8 cellular contexts compared by ENCODE assay signal in genomic region chr1:154960446-154961136, GRCh38. TPM values are rescaled to one million over a fixed set of nuclear protein-coding genes. Genes with fewer than 3 reads are reported as not detected.
A peak's percentile ranks its signal among the peaks of the same experiment; 100 is the strongest.
DNase-seq lines count a peak whose midpoint lies in the region; ATAC-seq, FAIRE-seq and TF ChIP-seq lines count a peak whose summit lies in the region.

No MANE protein-coding gene starts in this region.

- 25 to 28% methylated on average over 10 of the region's 10 CpGs for WGBS in sigmoid colon, 2 donors

- H3K27ac ChIP-seq in sigmoid colon = peak overlapping the region; percentile 94 to 99 (median 96)

- peaks cover 0 to 49% (median 43%) of the 10 kb centered on the region in 4 donors for H3K4me1 ChIP-seq in sigmoid colon

- peak; percentile 1 for ATAC-seq in SK-N-SH treated with all-trans-retinoic acid at 6 μM for 48 hours
- ATAC-seq in GM21576 (IDR thresholded peaks at IDR 0.05; ENCODE audit: unreplicated experiment) = no peak

- intact Hi-C loops in sigmoid colon (cut with DNase I) = loop anchor here (1.0 to 5.0 kb wide), 2 partner anchors 37 to 57 kb away; no protein-coding TSS in a partner anchor

- no peaks in the 10 kb centered on the region for H3K9me3 ChIP-seq in sigmoid colon

- TF ChIP-seq EP300 in sigmoid colon (IDR thresholded peaks at IDR 0.05) = no peak

- H3K27me3 ChIP-seq in sigmoid colon = no peaks in the 10 kb centered on the region

- no peak for TF ChIP-seq CTCF in fibroblast of mammary gland (conservative IDR thresholded peaks at IDR 0.05; ENCODE audit: control insufficient read depth, insufficient read depth, low read depth, low read length)
- TF ChIP-seq CTCF in sigmoid colon (IDR thresholded peaks at IDR 0.05) = no peak

- H3K4me3 ChIP-seq in fibroblast of mammary gland (ENCODE audit: control insufficient read depth, low read depth, low read length) = peak overlapping the region; percentile 69
- H3K4me3 ChIP-seq in sigmoid colon = peak overlapping the region; percentile 69 to 98 (median 92)

- peak; percentile 42 for FAIRE-seq in GM19239 (lab: Jason Lieb, UNC)

- TF ChIP-seq POLR2A in sigmoid colon (IDR thresholded peaks at IDR 0.05) = no peak

- peaks cover 21 to 45% (median 34%) of the 10 kb centered on the region in 4 donors for H3K36me3 ChIP-seq in sigmoid colon

- DNase-seq in GM19239 (ENCODE audit: insufficient read length, low spot score) (no peak), fibroblast of mammary gland (ENCODE audit: low read depth) (no peak), sigmoid colon (no peak), NCI-H1930 (lab: John Stamatoyannopoulos, UW) (no peak), amygdala (lab: John Stamatoyannopoulos, UW) (no peak), NCI-H2227 (lab: John Stamatoyannopoulos, UW; ENCODE audit: unreplicated experiment) (no peak)

TF ChIP-seq in SK-N-SH treated with all-trans-retinoic acid at 6 μM for 48 hours, 23 proteins besides CTCF, POLR2A, EP300 and RAD21:
- TF ChIP-seq TSHZ2 (CRISPR knock-in tag; IDR thresholded peaks at IDR 0.05) (no peak), TCF4 (CRISPR knock-in tag; IDR thresholded peaks at IDR 0.05; ENCODE audit: borderline replicate concordance) (no peak), ISL1 (CRISPR knock-in tag; IDR thresholded peaks at IDR 0.05) (no peak), CSDC2 (CRISPR knock-in tag; IDR thresholded peaks at IDR 0.05) (no peak), ESRRG (CRISPR knock-in tag; IDR thresholded peaks at IDR 0.05) (no peak), RARB (CRISPR knock-in tag; IDR thresholded peaks at IDR 0.05) (no peak), ARNTL (CRISPR knock-in tag; IDR thresholded peaks at IDR 0.05; ENCODE audit: borderline replicate concordance, low read depth) (no peak), SNAI2 (CRISPR knock-in tag; IDR thresholded peaks at IDR 0.05) (no peak), POU6F1 (CRISPR knock-in tag; IDR thresholded peaks at IDR 0.05; ENCODE audit: borderline replicate concordance, low read depth) (no peak), ZNF8 (CRISPR knock-in tag; IDR thresholded peaks at IDR 0.05) (no peak), OSR1 (CRISPR knock-in tag; IDR thresholded peaks at IDR 0.05) (no peak), ZNF70 (CRISPR knock-in tag; IDR thresholded peaks at IDR 0.05) (no peak), PPARA (CRISPR knock-in tag; IDR thresholded peaks at IDR 0.05; ENCODE audit: borderline replicate concordance) (no peak), BACH2 (CRISPR knock-in tag; IDR thresholded peaks at IDR 0.05; ENCODE audit: borderline replicate concordance) (no peak), ZNF565 (CRISPR knock-in tag; conservative IDR thresholded peaks at IDR 0.05; ENCODE audit: low read depth) (no peak)
- TF ChIP-seq, protein P1, sequence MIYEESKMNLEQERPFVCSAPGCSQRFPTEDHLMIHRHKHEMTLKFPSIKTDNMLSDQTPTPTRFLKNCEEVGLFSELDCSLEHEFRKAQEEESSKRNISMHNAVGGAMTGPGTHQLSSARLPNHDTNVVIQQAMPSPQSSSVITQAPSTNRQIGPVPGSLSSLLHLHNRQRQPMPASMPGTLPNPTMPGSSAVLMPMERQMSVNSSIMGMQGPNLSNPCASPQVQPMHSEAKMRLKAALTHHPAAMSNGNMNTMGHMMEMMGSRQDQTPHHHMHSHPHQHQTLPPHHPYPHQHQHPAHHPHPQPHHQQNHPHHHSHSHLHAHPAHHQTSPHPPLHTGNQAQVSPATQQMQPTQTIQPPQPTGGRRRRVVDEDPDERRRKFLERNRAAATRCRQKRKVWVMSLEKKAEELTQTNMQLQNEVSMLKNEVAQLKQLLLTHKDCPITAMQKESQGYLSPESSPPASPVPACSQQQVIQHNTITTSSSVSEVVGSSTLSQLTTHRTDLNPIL (CRISPR knock-in tag; IDR thresholded peaks at IDR 0.05; ENCODE audit: low read depth) = no peak
- TF ChIP-seq, protein P2, sequence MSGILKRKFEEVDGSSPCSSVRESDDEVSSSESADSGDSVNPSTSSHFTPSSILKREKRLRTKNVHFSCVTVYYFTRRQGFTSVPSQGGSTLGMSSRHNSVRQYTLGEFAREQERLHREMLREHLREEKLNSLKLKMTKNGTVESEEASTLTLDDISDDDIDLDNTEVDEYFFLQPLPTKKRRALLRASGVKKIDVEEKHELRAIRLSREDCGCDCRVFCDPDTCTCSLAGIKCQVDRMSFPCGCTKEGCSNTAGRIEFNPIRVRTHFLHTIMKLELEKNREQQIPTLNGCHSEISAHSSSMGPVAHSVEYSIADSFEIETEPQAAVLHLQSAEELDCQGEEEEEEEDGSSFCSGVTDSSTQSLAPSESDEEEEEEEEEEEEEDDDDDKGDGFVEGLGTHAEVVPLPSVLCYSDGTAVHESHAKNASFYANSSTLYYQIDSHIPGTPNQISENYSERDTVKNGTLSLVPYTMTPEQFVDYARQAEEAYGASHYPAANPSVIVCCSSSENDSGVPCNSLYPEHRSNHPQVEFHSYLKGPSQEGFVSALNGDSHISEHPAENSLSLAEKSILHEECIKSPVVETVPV (CRISPR knock-in tag; IDR thresholded peaks at IDR 0.05) = no peak
- TF ChIP-seq, protein P3, sequence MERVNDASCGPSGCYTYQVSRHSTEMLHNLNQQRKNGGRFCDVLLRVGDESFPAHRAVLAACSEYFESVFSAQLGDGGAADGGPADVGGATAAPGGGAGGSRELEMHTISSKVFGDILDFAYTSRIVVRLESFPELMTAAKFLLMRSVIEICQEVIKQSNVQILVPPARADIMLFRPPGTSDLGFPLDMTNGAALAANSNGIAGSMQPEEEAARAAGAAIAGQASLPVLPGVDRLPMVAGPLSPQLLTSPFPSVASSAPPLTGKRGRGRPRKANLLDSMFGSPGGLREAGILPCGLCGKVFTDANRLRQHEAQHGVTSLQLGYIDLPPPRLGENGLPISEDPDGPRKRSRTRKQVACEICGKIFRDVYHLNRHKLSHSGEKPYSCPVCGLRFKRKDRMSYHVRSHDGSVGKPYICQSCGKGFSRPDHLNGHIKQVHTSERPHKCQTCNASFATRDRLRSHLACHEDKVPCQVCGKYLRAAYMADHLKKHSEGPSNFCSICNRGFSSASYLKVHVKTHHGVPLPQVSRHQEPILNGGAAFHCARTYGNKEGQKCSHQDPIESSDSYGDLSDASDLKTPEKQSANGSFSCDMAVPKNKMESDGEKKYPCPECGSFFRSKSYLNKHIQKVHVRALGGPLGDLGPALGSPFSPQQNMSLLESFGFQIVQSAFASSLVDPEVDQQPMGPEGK (CRISPR knock-in tag; IDR thresholded peaks at IDR 0.05; ENCODE audit: borderline replicate concordance) = no peak
TF ChIP-seq in SK-N-SH treated with all-trans-retinoic acid at 6 μM for 48 hours: peak in this region for 0.

RNA-seq across cellular contexts. Expression of gene PYGO2, which starts 1.0 kb away (rescaled TPM):
- total RNA-seq in sigmoid colon = 10 to 100 TPM; 15.0 to 23.3 (median 16.6) TPM
- 10 to 100 TPM; 13.6 to 26.9 (median 16.8) TPM for polyA plus RNA-seq in sigmoid colon

RNA-seq across cellular contexts. Expression of gene PBXIP1, which starts 4.7 kb away (rescaled TPM):
- 100 to 1,000 TPM; 178 to 251 (median 201) TPM for total RNA-seq in sigmoid colon
- polyA plus RNA-seq in sigmoid colon = 10 to 100 TPM in 2 of 3 donors, 1 to 10 TPM in 1; 8.3 to 66.2 (median 13.2) TPM

RNA-seq across cellular contexts. Expression of gene SHC1, which starts 10.0 kb away (rescaled TPM):
- total RNA-seq in sigmoid colon = 10 to 100 TPM; 49.2 to 80.4 (median 57.0) TPM
- polyA plus RNA-seq in sigmoid colon = 10 to 100 TPM; 58.5 to 75.2 (median 63.1) TPM

RNA-seq across cellular contexts. Expression of gene CKS1B, which starts 13.9 kb away (rescaled TPM):
- 10 to 100 TPM; 10.2 to 35.7 (median 25.7) TPM for total RNA-seq in sigmoid colon
- 100 to 1,000 TPM in 1 of 3 donors, 10 to 100 TPM in 2; 73.3 to 104 (median 95.5) TPM for polyA plus RNA-seq in sigmoid colon

RNA-seq across cellular contexts. Expression of gene FLAD1, which starts 22.6 kb away (rescaled TPM):
- 10 to 100 TPM; 17.5 to 22.8 (median 18.5) TPM for total RNA-seq in sigmoid colon
- 10 to 100 TPM; 24.6 to 36.5 (median 27.7) TPM for polyA plus RNA-seq in sigmoid colon
